ENCODE assay signal across 8 cellular contexts in genomic region chrX:109537324-109537665, GRCh38. TPM values are rescaled to one million over a fixed set of nuclear protein-coding genes. Genes with fewer than 3 reads are reported as not detected.
DNase-seq lines count a peak whose midpoint lies in the region; ATAC-seq, FAIRE-seq and TF ChIP-seq lines count a peak whose summit lies in the region.

No MANE protein-coding gene starts in this region.

- ATAC-seq in foreskin keratinocyte = peak; percentile 60
- peak; percentile 74 to 79 (median 74) for ATAC-seq in pancreas
- no peak for ATAC-seq in GM19395 (IDR thresholded peaks at IDR 0.05; ENCODE audit: unreplicated experiment)
- no peak for ATAC-seq in GM18870 (IDR thresholded peaks at IDR 0.05; ENCODE audit: unreplicated experiment)
- no peak for ATAC-seq in HG02571 (IDR thresholded peaks at IDR 0.05; ENCODE audit: unreplicated experiment)

- H3K4me3 ChIP-seq in BJ (ENCODE audit: low read depth, low read length) (peak overlapping the region; percentile 65), HFF-Myc (replicated peaks; ENCODE audit: low read depth, low read length) (peak overlapping the region; percentile 55), pancreas (peak overlapping the region in 3 of 4 donors; percentile 27 to 43 (median 42))

- H3K4me1 Mint-ChIP-seq in activated CD4-positive, alpha-beta memory T cell treated with anti-CD3 and anti-CD28 coated beads, Interleukin-2, amount 10 ng/mL, durations not matched to agents 7 days and 5 days = peaks cover 26% of the 10 kb centered on the region

- H3K27me3 ChIP-seq in BJ (ENCODE audit: control insufficient read depth, insufficient read depth, low read length) (no peaks in the 10 kb centered on the region), foreskin keratinocyte (no peaks in the 10 kb centered on the region), pancreas (peaks cover 0 to 6% (median 0%) of the 10 kb centered on the region in 4 donors)

- H3K27ac Mint-ChIP-seq in activated CD4-positive, alpha-beta memory T cell treated with anti-CD3 and anti-CD28 coated beads, Interleukin-2, amount 10 ng/mL, durations not matched to agents 7 days and 5 days = peak overlapping the region; percentile 94

- H3K36me3 ChIP-seq in BJ (ENCODE audit: control insufficient read depth, insufficient read depth, low read length) = no peaks in the 10 kb centered on the region
- no peaks in the 10 kb centered on the region for H3K36me3 ChIP-seq in pancreas

- peak; percentile 66 for FAIRE-seq in pancreas (lab: Jason Lieb, UNC)

- TF ChIP-seq CTCF in BJ (IDR thresholded peaks at IDR 0.05; ENCODE audit: insufficient read depth, low read depth, low read length) (no peak), HFF-Myc (IDR thresholded peaks at IDR 0.05; ENCODE audit: low read depth, low read length, missing control alignments) (no peak), foreskin keratinocyte (conservative IDR thresholded peaks at IDR 0.05) (no peak), pancreas (IDR thresholded peaks at IDR 0.05) (no peak)

- H3K4me3 Mint-ChIP-seq in activated CD4-positive, alpha-beta memory T cell treated with anti-CD3 and anti-CD28 coated beads, Interleukin-2, amount 10 ng/mL, durations not matched to agents 7 days and 5 days = peak overlapping the region; percentile 91

- H3K27ac ChIP-seq in foreskin keratinocyte (peak overlapping the region; percentile 84), pancreas (peak overlapping the region; percentile 72 to 92 (median 86))

- H3K4me1 ChIP-seq in foreskin keratinocyte (peaks cover 4% of the 10 kb centered on the region), pancreas (peaks cover 0 to 8% (median 0%) of the 10 kb centered on the region in 3 donors)

- H3K9me3 Mint-ChIP-seq in activated CD4-positive, alpha-beta memory T cell treated with anti-CD3 and anti-CD28 coated beads, Interleukin-2, amount 10 ng/mL, durations not matched to agents 7 days and 5 days = peaks cover 2% of the 10 kb centered on the region

- intact Hi-C loops in pancreas (cut with DNase I) = no loop called here

- 0 to 24% methylated on average over 10 of the region's 10 CpGs for WGBS in pancreas, 2 donors

- peaks cover 3% of the 10 kb centered on the region for H3K27me3 Mint-ChIP-seq in activated CD4-positive, alpha-beta memory T cell treated with anti-CD3 and anti-CD28 coated beads, Interleukin-2, amount 10 ng/mL, durations not matched to agents 7 days and 5 days

- POLR2A ChIA-PET in BJ (lab: Charles Lee) = interaction anchor here (0.6 kb wide), 2 partner anchors 119 to 308 kb away, joined by 5 read pairs; no protein-coding TSS in a partner anchor
- POLR2A ChIA-PET in activated CD4-positive, alpha-beta memory T cell treated with anti-CD3 and anti-CD28 coated beads, Interleukin-2, amount 10 ng/mL, durations not matched to agents 7 days and 5 days (lab: Charles Lee) = interaction anchor here (1.1 kb wide), 1 partner anchor 319 kb away, joined by 4 read pairs; no protein-coding TSS in a partner anchor

- no peaks in the 10 kb centered on the region for H3K9me3 ChIP-seq in pancreas

- H3K36me3 Mint-ChIP-seq in activated CD4-positive, alpha-beta memory T cell treated with anti-CD3 and anti-CD28 coated beads, Interleukin-2, amount 10 ng/mL, durations not matched to agents 7 days and 5 days (ENCODE audit: low read depth) = no peaks in the 10 kb centered on the region

- peak; percentile 4 for DNase-seq in BJ (ENCODE audit: low read depth)
- peak; percentile 5 for DNase-seq in HFF-Myc (ENCODE audit: extremely low read depth, low read depth)
- DNase-seq in activated CD4-positive, alpha-beta memory T cell treated with anti-CD3 and anti-CD28 coated beads, Interleukin-2, amount 10 ng/mL, durations not matched to agents 7 days and 5 days = peak; percentile 13
- DNase-seq in foreskin keratinocyte = peak; percentile 71 to 80
- DNase-seq in pancreas = peak in 3 of 6 donors; percentile 67 to 71 (median 69)

- CTCF ChIA-PET in BJ (lab: Yijun Ruan, JAX) = no interaction called here
- CTCF ChIA-PET in activated CD4-positive, alpha-beta memory T cell treated with anti-CD3 and anti-CD28 coated beads, Interleukin-2, amount 10 ng/mL, durations not matched to agents 7 days and 5 days (lab: Charles Lee) = interaction anchor here (1.4 kb wide), 1 partner anchor 97 kb away, joined by 3 read pairs; no protein-coding TSS in a partner anchor

RNA-seq across cellular contexts. Expression of gene NXT2, which starts 0.7 kb away (rescaled TPM):
- 3.5 and 8.5 TPM in 2 replicates for polyA plus RNA-seq in BJ (2011; rRNA removed)
- 2.9 and 3.6 TPM in 2 replicates for polyA minus RNA-seq in BJ (2011; rRNA and poly(A)+ RNA removed)
- total RNA-seq in activated CD4-positive, alpha-beta memory T cell treated with anti-CD3 and anti-CD28 coated beads, Interleukin-2, amount 10 ng/mL, durations not matched to agents 7 days and 5 days = 10 to 100 TPM; 13.3 to 14.0 TPM
- total RNA-seq in foreskin keratinocyte = 7.0 and 7.4 TPM in 2 replicates
- 3.0 and 3.8 TPM in 2 replicates for polyA plus RNA-seq in foreskin keratinocyte
- 1 to 10 TPM; 2.8 to 5.8 (median 4.4) TPM for total RNA-seq in pancreas
- polyA plus RNA-seq in pancreas = 1 to 10 TPM; 1.9 to 3.2 TPM

RNA-seq across cellular contexts. Expression of gene GUCY2F, which starts 55.4 kb away (rescaled TPM):
- not detected in 2 replicates for polyA plus RNA-seq in BJ (2011; rRNA removed)
- 0.05 TPM in 1 of 2 replicates, not detected in the other for polyA minus RNA-seq in BJ (2011; rRNA and poly(A)+ RNA removed)
- not detected for total RNA-seq in activated CD4-positive, alpha-beta memory T cell treated with anti-CD3 and anti-CD28 coated beads, Interleukin-2, amount 10 ng/mL, durations not matched to agents 7 days and 5 days
- total RNA-seq in foreskin keratinocyte = not detected in 2 replicates
- polyA plus RNA-seq in foreskin keratinocyte = not detected in 2 replicates
- total RNA-seq in pancreas = not detected
- not detected for polyA plus RNA-seq in pancreas

Comparison
In these comparisons a context has a peak if more than half of its experiments do, and no peak if none do; other contexts are left out.
1. ATAC-seq: peak in foreskin keratinocyte (single experiment) and pancreas (4 of 4); none in GM19395 (single experiment), GM18870 (single experiment) and HG02571 (single experiment).
2. Peak in every context shown above with its lines, with median percentiles within 50 percentile points of each other: H3K4me3 ChIP-seq.